19 cellular contexts compared by ENCODE assay signal in the genomic region with DNA sequence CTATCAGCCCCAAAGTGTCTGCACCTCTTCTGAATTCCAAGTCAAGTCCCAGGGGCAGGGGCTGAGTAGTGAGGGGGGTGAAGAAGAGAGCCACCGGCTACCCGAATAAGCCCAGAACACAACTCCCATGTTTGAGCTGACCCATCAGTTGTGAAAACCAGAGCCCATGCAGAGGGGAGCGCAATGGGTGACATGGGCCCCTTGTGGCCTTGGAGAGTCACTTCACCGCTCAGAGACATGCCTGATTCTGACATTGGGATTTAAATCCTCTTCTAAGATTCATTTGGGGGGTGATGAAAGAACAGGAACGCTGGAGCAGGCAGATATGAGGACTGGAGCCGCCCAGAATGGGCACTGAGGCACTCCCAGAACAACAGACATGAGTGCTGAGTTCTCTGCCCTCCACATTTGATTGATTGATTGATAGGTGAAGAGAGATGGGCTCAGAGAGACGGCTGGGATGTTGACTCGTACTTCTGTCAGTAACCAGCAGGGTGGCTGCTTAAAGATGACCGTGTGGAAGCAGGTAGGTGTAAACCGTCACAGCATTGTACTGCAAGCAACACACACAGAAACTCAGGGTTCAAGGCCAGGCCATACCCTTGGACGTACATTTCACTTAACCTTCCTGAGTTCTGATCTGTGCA.
DNase-seq lines count a peak whose midpoint lies in the region; ATAC-seq and TF ChIP-seq lines count a peak whose summit lies in the region.
"Had no signal": no experiment of that assay in that cellular context is flagged by ENCODE, and none has a peak within 500 bp of the region (broad histone marks: within the 10 kb centered on the region; RNA-seq: fewer than 3 reads in every experiment).

No MANE protein-coding gene starts in this region.

- H3K27ac ChIP-seq in H9 (ENCODE audit: insufficient read length, low read depth, low read length): no peak overlapping the region
- H3K27ac ChIP-seq: colonic mucosa, pancreas, SJCRH30, transverse colon had no signal

- H2BK120ac ChIP-seq in H9 (ENCODE audit: low read depth, low read length, poor library complexity, severe bottlenecking): no peak overlapping the region

- no peaks in the 10 kb centered on the region for H3K79me1 ChIP-seq in H9 (ENCODE audit: insufficient read depth, low read depth, low read length, poor library complexity, severe bottlenecking)

- H3K4me2 ChIP-seq in H9 (ENCODE audit: insufficient read depth, insufficient read length, low read length): no peak overlapping the region

- no peak overlapping the region for H3K14ac ChIP-seq in H9 (ENCODE audit: insufficient read depth, low read length)

- H3K27me3 Mint-ChIP-seq in H9 (ENCODE audit: low read depth) (no peaks in the 10 kb centered on the region), progenitor cell of endocrine pancreas (no peaks in the 10 kb centered on the region)
- no peaks in the 10 kb centered on the region for H3K27me3 Mint-ChIP-seq in activated naive CD8-positive, alpha-beta T cell treated with anti-CD3 and anti-CD28 coated beads, Interleukin-2, amount 50 U/mL, for 24 hours
- H3K27me3 Mint-ChIP-seq: CD8-positive, alpha-beta memory T cell had no signal

- H3K4me1 ChIP-seq in H9 (ENCODE audit: insufficient read depth, low read length): no peaks in the 10 kb centered on the region
- H3K4me1 ChIP-seq: colonic mucosa, pancreas had no signal

- H3K36me3 Mint-ChIP-seq in H9 (ENCODE audit: insufficient read depth in 1 of 3, low read depth in 3 of 3) (peaks cover 19 to 57% (median 30%) of the 10 kb centered on the region in 3 experiments; a peak in 6 of 7 replicates), progenitor cell of endocrine pancreas (ENCODE audit: insufficient read depth) (peaks cover 17% of the 10 kb centered on the region)
- peaks cover 3% of the 10 kb centered on the region for H3K36me3 Mint-ChIP-seq in activated naive CD8-positive, alpha-beta T cell treated with anti-CD3 and anti-CD28 coated beads, Interleukin-2, amount 50 U/mL, for 24 hours (ENCODE audit: low read depth)

- H3K4me3 ChIP-seq in GM12875 (ENCODE audit: low read depth, low read length): no peak overlapping the region
- H3K4me3 ChIP-seq: colonic mucosa, pancreas, SJCRH30, transverse colon had no signal

- H3K79me2 ChIP-seq in H9 (ENCODE audit: insufficient read depth, low read length): no peaks in the 10 kb centered on the region

- H3K4me1 Mint-ChIP-seq in H9: peaks cover 13 to 20% of the 10 kb centered on the region in 2 experiments
- peaks cover 5% of the 10 kb centered on the region for H3K4me1 Mint-ChIP-seq in activated naive CD8-positive, alpha-beta T cell treated with anti-CD3 and anti-CD28 coated beads, Interleukin-2, amount 50 U/mL, for 24 hours
- no peaks in the 10 kb centered on the region for H3K4me1 Mint-ChIP-seq in progenitor cell of endocrine pancreas (ENCODE audit: low read depth)

- H2BK5ac ChIP-seq in H9 (ENCODE audit: insufficient read length, low read length): no peak overlapping the region

- H3K27ac Mint-ChIP-seq in H9 (peak overlapping the region in 2 of 3 experiments; percentile 78 to 89; a peak in 3 of 7 replicates), progenitor cell of endocrine pancreas (peak overlapping the region; percentile 46)
- peak overlapping the region; percentile 7 for H3K27ac Mint-ChIP-seq in activated naive CD8-positive, alpha-beta T cell treated with anti-CD3 and anti-CD28 coated beads, Interleukin-2, amount 50 U/mL, for 24 hours
- H3K27ac Mint-ChIP-seq: T-helper 1 cell treated with Interleukin-12 subunit alpha and Interleukin-12 subunit beta and Interleukin-4 antibody, amounts not matched to agents 30 μg/mL and 1 μg/mL, for 36 hours had no signal

- H4K5ac ChIP-seq in H9 (ENCODE audit: insufficient read length, low read depth, low read length): no peak overlapping the region

- H3K9me3 ChIP-seq in H9 (ENCODE audit: control insufficient read depth, low read depth, low read length): no peaks in the 10 kb centered on the region
- H3K9me3 ChIP-seq: colonic mucosa, pancreas, SJCRH30, transverse colon had no signal

- no CpG with 5 or more reads among the region's 11 CpGs for WGBS in H9 (ENCODE audit: extremely low coverage, insufficient read length, low lambda C conversion rate)

- peaks cover 2% of the 10 kb centered on the region for H4K20me1 ChIP-seq in H9 (ENCODE audit: control insufficient read depth, insufficient read depth, insufficient read length)

- no peak overlapping the region for H4K8ac ChIP-seq in H9 (replicated peaks; ENCODE audit: insufficient read length, low read depth, low read length)

- H3K18ac ChIP-seq in H9 (ENCODE audit: insufficient read length, low read depth, low read length): no peak overlapping the region

- H3K56ac ChIP-seq in H9 (ENCODE audit: insufficient read length, low read depth, low read length): no peak overlapping the region

- H3K9me3 Mint-ChIP-seq in H9 (no peaks in the 10 kb centered on the region), progenitor cell of endocrine pancreas (ENCODE audit: low read depth) (no peaks in the 10 kb centered on the region)
- no peaks in the 10 kb centered on the region for H3K9me3 Mint-ChIP-seq in activated naive CD8-positive, alpha-beta T cell treated with anti-CD3 and anti-CD28 coated beads, Interleukin-2, amount 50 U/mL, for 24 hours
- H3K9me3 Mint-ChIP-seq: CD8-positive, alpha-beta memory T cell; T-helper 1 cell treated with Interleukin-12 subunit alpha and Interleukin-12 subunit beta and Interleukin-4 antibody, amounts not matched to agents 30 μg/mL and 1 μg/mL, for 36 hours had no signal

- no peak overlapping the region for H2AK5ac ChIP-seq in H9 (ENCODE audit: insufficient read length, low read length)

- H2BK12ac ChIP-seq in H9 (ENCODE audit: insufficient read length, low read depth, low read length): no peak overlapping the region

- 0 out of 2 replicates have a peak, but pooled peaks have one; percentile 1 for TF ChIP-seq CTCF in GM12875 (IDR thresholded peaks at IDR 0.05; ENCODE audit: borderline replicate concordance, insufficient read depth, low read depth, low read length)
- TF ChIP-seq CTCF in H9 (conservative IDR thresholded peaks at IDR 0.05): peak; percentile 42; the same call in 2 of the 3 replicates
- peak; percentile 16 for TF ChIP-seq CTCF in progenitor cell of endocrine pancreas (IDR thresholded peaks at IDR 0.05; ENCODE audit: unreplicated experiment)

- no peak overlapping the region for H3K23ac ChIP-seq in H9 (ENCODE audit: insufficient read length, low read depth, low read length)

- H3K23me2 ChIP-seq in H9 (ENCODE audit: insufficient read length, low read depth, low read length, poor library complexity, severe bottlenecking): no peaks in the 10 kb centered on the region

- H3K4me3 Mint-ChIP-seq in H9 (no peak overlapping the region), progenitor cell of endocrine pancreas (ENCODE audit: low read depth) (no peak overlapping the region)
- no peak overlapping the region for H3K4me3 Mint-ChIP-seq in activated naive CD8-positive, alpha-beta T cell treated with anti-CD3 and anti-CD28 coated beads, Interleukin-2, amount 50 U/mL, for 24 hours
- H3K4me3 Mint-ChIP-seq: CD8-positive, alpha-beta memory T cell; T-helper 1 cell treated with Interleukin-12 subunit alpha and Interleukin-12 subunit beta and Interleukin-4 antibody, amounts not matched to agents 30 μg/mL and 1 μg/mL, for 36 hours had no signal

- H2AFZ ChIP-seq in H9 (ENCODE audit: low read length): no peak overlapping the region

- no peak overlapping the region for H4K91ac ChIP-seq in H9 (ENCODE audit: insufficient read length, low read depth, low read length)

- H2BK15ac ChIP-seq in H9 (ENCODE audit: low read depth, low read length): no peak overlapping the region

- H3T11ph ChIP-seq in H9 (ENCODE audit: low read length): no peak overlapping the region

- H3K27me3 ChIP-seq in H9 (ENCODE audit: insufficient read depth, low read length): no peaks in the 10 kb centered on the region
- H3K27me3 ChIP-seq: colonic mucosa, pancreas, SJCRH30, transverse colon had no signal

- ATAC-seq in activated naive CD8-positive, alpha-beta T cell treated with anti-CD3 and anti-CD28 coated beads, Interleukin-2, amount 50 U/mL, for 24 hours: no peak
- ATAC-seq: Panc1, pancreas had no signal

- no peak overlapping the region for H3K4ac ChIP-seq in H9 (ENCODE audit: low read depth, low read length)

- no peak overlapping the region for H2BK20ac ChIP-seq in H9 (ENCODE audit: low read depth, low read length, poor library complexity, severe bottlenecking)

- no peak for DNase-seq in H9
- DNase-seq in activated naive CD8-positive, alpha-beta T cell treated with anti-CD3 and anti-CD28 coated beads, Interleukin-2, amount 50 U/mL, for 24 hours: no peak
- no peak for DNase-seq in progenitor cell of endocrine pancreas (ENCODE audit: low spot score, unreplicated experiment)
- DNase-seq in HuH-7.5 (ENCODE audit: low spot score): no peak
- no peak for DNase-seq in NCI-H1092 (lab: John Stamatoyannopoulos, UW)
- no peak for DNase-seq in NCI-H82 treated with DMSO at 0.1 percent for 48 hours (lab: John Stamatoyannopoulos, UW; ENCODE audit: unreplicated experiment)
- DNase-seq: activated T-cell treated with anti-CD3 and anti-CD28 coated beads, Interleukin-2, amount 50 U/mL, for 48 hours; CD8-positive, alpha-beta memory T cell; colonic mucosa; MM.1S; NCI-H187; NCI-H2227 treated with DMSO at 0.1 percent for 48 hours; NCI-H82; SJCRH30; transverse colon had no signal

- no peak overlapping the region for H3K9ac ChIP-seq in H9 (ENCODE audit: extremely low read depth, insufficient read length, low read length)

Comparison
In these comparisons a context has a peak if more than half of its experiments do, and no peak if none do; other contexts are left out.
1. H3K27ac Mint-ChIP-seq: peak in every context shown above with its lines; median percentile 84 in H9; 46 in progenitor cell of endocrine pancreas; 7 in activated naive CD8-positive, alpha-beta T cell treated with anti-CD3 and anti-CD28 coated beads, Interleukin-2, amount 50 U/mL, for 24 hours.